ENCODE assay signal across 8 cellular contexts in genomic region chr5:102865171-102865509, GRCh38.
A peak's percentile ranks its signal among the peaks of the same experiment; 100 is the strongest.
DNase-seq lines count a peak whose midpoint lies in the region; ATAC-seq and TF ChIP-seq lines count a peak whose summit lies in the region.

No MANE protein-coding gene starts in this region.

- no peaks in the 10 kb centered on the region for H3K36me3 ChIP-seq in effector memory CD4-positive, alpha-beta T cell (ENCODE audit: control insufficient read depth, insufficient read depth, low read length)

- H3K4me3 ChIP-seq in foreskin fibroblast (ENCODE audit: low read depth in 1 of 2, low read length in 2 of 2) (peak overlapping the region; percentile 78 to 80), retinal pigment epithelial cell (ENCODE audit: low read length) (peak overlapping the region; percentile 79)
- H3K4me3 ChIP-seq in effector memory CD4-positive, alpha-beta T cell (ENCODE audit: insufficient read depth, low read depth, low read length, poor library complexity, severe bottlenecking): no peak overlapping the region

- peak; percentile 61 for DNase-seq in SW480 (ENCODE audit: low spot score)
- DNase-seq in foreskin fibroblast: peak in 1 of 2 donors; percentile 26
- no peak for DNase-seq in retinal pigment epithelial cell (ENCODE audit: low read depth)
- no peak for DNase-seq in effector memory CD4-positive, alpha-beta T cell

- no peaks in the 10 kb centered on the region for H3K9me3 ChIP-seq in effector memory CD4-positive, alpha-beta T cell (ENCODE audit: control insufficient read depth, low read length)

- no peak overlapping the region for H3K27ac ChIP-seq in effector memory CD4-positive, alpha-beta T cell (ENCODE audit: insufficient read depth, low read length, poor library complexity, severe bottlenecking)

- H3K27me3 ChIP-seq in effector memory CD4-positive, alpha-beta T cell (replicated peaks; ENCODE audit: control insufficient read depth, insufficient read depth, low read length, poor library complexity, severe bottlenecking): no peaks in the 10 kb centered on the region

- ATAC-seq in GM21360 (IDR thresholded peaks at IDR 0.05; ENCODE audit: unreplicated experiment) (peak; percentile 1), HG03095 (IDR thresholded peaks at IDR 0.05; ENCODE audit: unreplicated experiment) (no peak), GM21717 (IDR thresholded peaks at IDR 0.05; ENCODE audit: unreplicated experiment) (no peak), HG02840 (IDR thresholded peaks at IDR 0.05; ENCODE audit: low FRiP score, unreplicated experiment) (no peak)

- peaks cover 7% of the 10 kb centered on the region for H3K4me1 ChIP-seq in effector memory CD4-positive, alpha-beta T cell (ENCODE audit: control insufficient read depth, insufficient read depth, low read length, poor library complexity, severe bottlenecking)

- TF ChIP-seq CTCF in foreskin fibroblast (IDR thresholded peaks at IDR 0.05; ENCODE audit: low read depth, low read length): no peak
- no peak for TF ChIP-seq CTCF in retinal pigment epithelial cell (conservative IDR thresholded peaks at IDR 0.05; ENCODE audit: low read depth, low read length)
